ENCODE assay signal across 8 cellular contexts in genomic region chr11:808427-809286, GRCh38. TPM values are rescaled to one million over a fixed set of nuclear protein-coding genes. Genes with fewer than 3 reads are reported as not detected.
DNase-seq lines count a peak whose midpoint lies in the region; ATAC-seq and TF ChIP-seq lines count a peak whose summit lies in the region.

No MANE protein-coding gene starts in this region.

- H3K27me3 ChIP-seq in Panc1 (ENCODE audit: control insufficient read depth, insufficient read depth, low read length): no peaks in the 10 kb centered on the region
- no peaks in the 10 kb centered on the region for H3K27me3 ChIP-seq in effector memory CD4-positive, alpha-beta T cell (replicated peaks; ENCODE audit: control insufficient read depth, insufficient read depth, low read length, poor library complexity, severe bottlenecking)

- no peaks in the 10 kb centered on the region for H3K9me3 ChIP-seq in Panc1 (ENCODE audit: control insufficient read depth, insufficient read depth, low read depth, low read length)
- H3K9me3 ChIP-seq in effector memory CD4-positive, alpha-beta T cell (ENCODE audit: control insufficient read depth, low read length): no peaks in the 10 kb centered on the region

- H3K27ac ChIP-seq in Panc1 (ENCODE audit: low read length): peak overlapping the region; percentile 99
- peak overlapping the region; percentile 98 for H3K27ac ChIP-seq in effector memory CD4-positive, alpha-beta T cell (ENCODE audit: insufficient read depth, low read length, poor library complexity, severe bottlenecking)

- H3K4me1 Mint-ChIP-seq in activated T-cell treated with anti-CD3 and anti-CD28 coated beads, Interleukin-2, amount 50 U/mL, for 4 hours (ENCODE audit: low read depth): peaks cover 33% of the 10 kb centered on the region
- peaks cover 22 to 33% of the 10 kb centered on the region in 2 donors for H3K4me1 Mint-ChIP-seq in natural killer cell treated with Interleukin-12 subunit alpha and Interleukin-12 subunit beta and Interleukin-15 and Interleukin-18, amount 100 ng/mL, for 72 hours (ENCODE audit: low read depth in 2 of 2)

- CTCF ChIA-PET in Panc1 (lab: Charles Lee): interaction anchor here (0.6 to 0.9 kb wide), 4 partner anchors 10 to 369 kb away, joined by 3 to 10 read pairs (median 6); partner anchors contain the start of gene PNPLA2

- ATAC-seq in activated T-cell treated with anti-CD3 and anti-CD28 coated beads, Interleukin-2, amount 50 U/mL, for 4 hours: peak; percentile 0 to 2
- ATAC-seq in Panc1 (peak; percentile 75), HG03159 (IDR thresholded peaks at IDR 0.05; ENCODE audit: unreplicated experiment) (no peak)
- no peak for ATAC-seq in natural killer cell treated with Interleukin-12 subunit alpha and Interleukin-12 subunit beta and Interleukin-15 and Interleukin-18, amount 100 ng/mL, for 72 hours

- peak overlapping the region; percentile 85 to 96 for H3K4me3 ChIP-seq in Panc1 (ENCODE audit: low read depth in 2 of 2, low read length in 2 of 2)
- H3K4me3 ChIP-seq in effector memory CD4-positive, alpha-beta T cell (ENCODE audit: insufficient read depth, low read depth, low read length, poor library complexity, severe bottlenecking): peak overlapping the region; percentile 98

- POLR2A ChIA-PET in Panc1 (lab: Charles Lee): interaction anchor here (1.0 to 1.3 kb wide), 2 partner anchors 13 to 20 kb away, joined by 3 read pairs; no protein-coding TSS in a partner anchor

- no peak; the same call in 1 of the 2 replicates for TF ChIP-seq CTCF in Panc1 (IDR thresholded peaks at IDR 0.05)

- H3K36me3 ChIP-seq in Panc1 (ENCODE audit: control insufficient read depth, insufficient read depth, low read length): peaks cover 24% of the 10 kb centered on the region
- peaks cover 26% of the 10 kb centered on the region for H3K36me3 ChIP-seq in effector memory CD4-positive, alpha-beta T cell (ENCODE audit: control insufficient read depth, insufficient read depth, low read length)

- no peaks in the 10 kb centered on the region for H3K9me3 Mint-ChIP-seq in activated T-cell treated with anti-CD3 and anti-CD28 coated beads, Interleukin-2, amount 50 U/mL, for 4 hours
- H3K9me3 Mint-ChIP-seq in natural killer cell treated with Interleukin-12 subunit alpha and Interleukin-12 subunit beta and Interleukin-15 and Interleukin-18, amount 100 ng/mL, for 72 hours: no peaks in the 10 kb centered on the region

- BruUV-seq in Panc1 (replicated peaks; lab: Mats Ljungman, UMichigan): TSS peak; percentile 88

- no peak for DNase-seq in activated T-cell treated with anti-CD3 and anti-CD28 coated beads, Interleukin-2, amount 50 U/mL, for 4 hours
- DNase-seq in activated T-cell treated with anti-CD3 and anti-CD28 coated beads for 4 hours: no peak
- DNase-seq in Panc1 (ENCODE audit: low read depth, low spot score): no peak
- DNase-seq in effector memory CD4-positive, alpha-beta T cell: peak in 2 of 3 donors; percentile 16 to 36
- no peak for DNase-seq in natural killer cell treated with Interleukin-12 subunit alpha and Interleukin-12 subunit beta and Interleukin-15 and Interleukin-18, amount 100 ng/mL, for 72 hours (ENCODE audit: low spot score)
- DNase-seq in effector CD4-positive, alpha-beta T cell: no peak
- no peak for DNase-seq in NCI-H2171 treated with DMSO at 0.1 percent for 48 hours (lab: John Stamatoyannopoulos, UW)

- H3K4me1 ChIP-seq in Panc1 (ENCODE audit: control insufficient read depth, insufficient read depth, low read length): peaks cover 53% of the 10 kb centered on the region
- peaks cover 37% of the 10 kb centered on the region for H3K4me1 ChIP-seq in effector memory CD4-positive, alpha-beta T cell (ENCODE audit: control insufficient read depth, insufficient read depth, low read length, poor library complexity, severe bottlenecking)

- peak overlapping the region; percentile 92 for H3K4me3 Mint-ChIP-seq in activated T-cell treated with anti-CD3 and anti-CD28 coated beads, Interleukin-2, amount 50 U/mL, for 4 hours
- H3K4me3 Mint-ChIP-seq in natural killer cell treated with Interleukin-12 subunit alpha and Interleukin-12 subunit beta and Interleukin-15 and Interleukin-18, amount 100 ng/mL, for 72 hours: peak overlapping the region; percentile 92

- H3K36me3 Mint-ChIP-seq in activated T-cell treated with anti-CD3 and anti-CD28 coated beads, Interleukin-2, amount 50 U/mL, for 4 hours (ENCODE audit: insufficient read depth): peaks cover 26% of the 10 kb centered on the region
- H3K36me3 Mint-ChIP-seq in natural killer cell treated with Interleukin-12 subunit alpha and Interleukin-12 subunit beta and Interleukin-15 and Interleukin-18, amount 100 ng/mL, for 72 hours: peaks cover 7% of the 10 kb centered on the region

- intact Hi-C loops in Panc1 (cut with micrococcal nuclease; ENCODE audit: unreplicated experiment): no loop called here

- no peaks in the 10 kb centered on the region for H3K27me3 Mint-ChIP-seq in activated T-cell treated with anti-CD3 and anti-CD28 coated beads, Interleukin-2, amount 50 U/mL, for 4 hours (ENCODE audit: low read depth)
- no peaks in the 10 kb centered on the region for H3K27me3 Mint-ChIP-seq in natural killer cell treated with Interleukin-12 subunit alpha and Interleukin-12 subunit beta and Interleukin-15 and Interleukin-18, amount 100 ng/mL, for 72 hours

- peak overlapping the region; percentile 97 for H3K27ac Mint-ChIP-seq in natural killer cell treated with Interleukin-12 subunit alpha and Interleukin-12 subunit beta and Interleukin-15 and Interleukin-18, amount 100 ng/mL, for 72 hours

- in situ Hi-C loops in Panc1 (cut with HindIII; ENCODE audit: low pct_unique_long_range_greater_than_20kb, low sequenced_read_pairs): no loop called here

RNA-seq across cellular contexts. Expression of gene RPLP2, which starts 1.1 kb away (rescaled TPM):
- 1,000 to 10,000 TPM; 3,528 to 3,995 (median 3,711) TPM for total RNA-seq in activated T-cell treated with anti-CD3 and anti-CD28 coated beads, Interleukin-2, amount 50 U/mL, for 4 hours
- total RNA-seq in Panc1 (2021; ENCODE audit: unreplicated experiment): 3,468 TPM
- polyA plus RNA-seq in Panc1 (2012; ENCODE audit: insufficient read length): 4,274 TPM
- 1,000 to 10,000 TPM; 1,365 to 2,718 TPM for total RNA-seq in natural killer cell treated with Interleukin-12 subunit alpha and Interleukin-12 subunit beta and Interleukin-15 and Interleukin-18, amount 100 ng/mL, for 72 hours

RNA-seq across cellular contexts. Expression of gene PIDD1, which starts 3.6 kb away (rescaled TPM):
- total RNA-seq in activated T-cell treated with anti-CD3 and anti-CD28 coated beads, Interleukin-2, amount 50 U/mL, for 4 hours: 10 to 100 TPM; 12.6 to 18.4 (median 17.5) TPM
- 75.9 TPM for total RNA-seq in Panc1 (2021; ENCODE audit: unreplicated experiment)
- polyA plus RNA-seq in Panc1 (2012; ENCODE audit: insufficient read length): 86.9 TPM
- total RNA-seq in natural killer cell treated with Interleukin-12 subunit alpha and Interleukin-12 subunit beta and Interleukin-15 and Interleukin-18, amount 100 ng/mL, for 72 hours: 10 to 100 TPM; 19.1 to 53.6 TPM

RNA-seq across cellular contexts. Expression of gene PNPLA2, which starts 10.1 kb away (rescaled TPM):
- total RNA-seq in activated T-cell treated with anti-CD3 and anti-CD28 coated beads, Interleukin-2, amount 50 U/mL, for 4 hours: 10 to 100 TPM; 55.5 to 62.4 (median 60.2) TPM
- total RNA-seq in Panc1 (2021; ENCODE audit: unreplicated experiment): 244 TPM
- polyA plus RNA-seq in Panc1 (2012; ENCODE audit: insufficient read length): 377 TPM
- 10 to 100 TPM; 69.0 to 95.0 TPM for total RNA-seq in natural killer cell treated with Interleukin-12 subunit alpha and Interleukin-12 subunit beta and Interleukin-15 and Interleukin-18, amount 100 ng/mL, for 72 hours

RNA-seq across cellular contexts. Expression of gene SLC25A22, which starts 10.6 kb away (rescaled TPM):
- total RNA-seq in activated T-cell treated with anti-CD3 and anti-CD28 coated beads, Interleukin-2, amount 50 U/mL, for 4 hours: 100 to 1,000 TPM; 156 to 166 (median 161) TPM
- 119 TPM for total RNA-seq in Panc1 (2021; ENCODE audit: unreplicated experiment)
- polyA plus RNA-seq in Panc1 (2012; ENCODE audit: insufficient read length): 120 TPM
- total RNA-seq in natural killer cell treated with Interleukin-12 subunit alpha and Interleukin-12 subunit beta and Interleukin-15 and Interleukin-18, amount 100 ng/mL, for 72 hours: 100 to 1,000 TPM in 1 of 2 donors, 10 to 100 TPM in 1; 64.3 to 125 TPM

RNA-seq across cellular contexts. Expression of gene CEND1, which starts 18.8 kb away (rescaled TPM):
- total RNA-seq in activated T-cell treated with anti-CD3 and anti-CD28 coated beads, Interleukin-2, amount 50 U/mL, for 4 hours: 1 to 10 TPM; 1.6 to 1.8 (median 1.7) TPM
- 15.9 TPM for total RNA-seq in Panc1 (2021; ENCODE audit: unreplicated experiment)
- polyA plus RNA-seq in Panc1 (2012; ENCODE audit: insufficient read length): 36.1 TPM
- total RNA-seq in natural killer cell treated with Interleukin-12 subunit alpha and Interleukin-12 subunit beta and Interleukin-15 and Interleukin-18, amount 100 ng/mL, for 72 hours: 1 to 10 TPM in 1 of 2 donors, under 1 TPM in 1; 0.95 to 3.4 TPM

Comparison
In these comparisons a context has a peak if more than half of its experiments do, and no peak if none do; other contexts are left out.
1. ATAC-seq: peak in activated T-cell treated with anti-CD3 and anti-CD28 coated beads, Interleukin-2, amount 50 U/mL, for 4 hours (2 of 2) and Panc1 (single experiment); none in natural killer cell treated with Interleukin-12 subunit alpha and Interleukin-12 subunit beta and Interleukin-15 and Interleukin-18, amount 100 ng/mL, for 72 hours (0 of 2) and HG03159 (single experiment).
2. DNase-seq: peak in effector memory CD4-positive, alpha-beta T cell (2 of 3); none in activated T-cell treated with anti-CD3 and anti-CD28 coated beads, Interleukin-2, amount 50 U/mL, for 4 hours (single experiment), activated T-cell treated with anti-CD3 and anti-CD28 coated beads for 4 hours (single experiment), Panc1 (single experiment), natural killer cell treated with Interleukin-12 subunit alpha and Interleukin-12 subunit beta and Interleukin-15 and Interleukin-18, amount 100 ng/mL, for 72 hours (single experiment), effector CD4-positive, alpha-beta T cell (single experiment) and NCI-H2171 treated with DMSO at 0.1 percent for 48 hours (single experiment).